ENCODE assay signal across 8 cellular contexts in genomic region chr20:23049201-23049932, GRCh38.
DNase-seq lines count a peak whose midpoint lies in the region; ATAC-seq and TF ChIP-seq lines count a peak whose summit lies in the region.

TSS of gene THBD (minus strand) at chr20:23049672. CDS start at chr20:23049504, 168 bp downstream.

- H3K27ac ChIP-seq in BLaER1 treated with 17β-estradiol and CSF1 and Interleukin-3, amounts not matched to agents 10 nM and 100 nM: peak within 1 kb of the TSS in 10 of 11 experiments; percentile 35 to 64 (median 52); a peak in 19 of 22 replicates

- peak within 1 kb of the TSS; percentile 91 to 100 (median 98) for H3K4me2 ChIP-seq in BLaER1 treated with 17β-estradiol and CSF1 and Interleukin-3, amounts not matched to agents 10 nM and 100 nM

- H3K4me1 ChIP-seq in BLaER1 treated with 17β-estradiol and CSF1 and Interleukin-3, amounts not matched to agents 10 nM and 100 nM: peaks cover 37 to 78% (median 46%) of the 10 kb centered on the region in 10 experiments

- peaks cover 0 to 9% (median 0%) of the 10 kb centered on the region in 11 experiments; a peak in 1 of 22 replicates for H3K9me3 ChIP-seq in BLaER1 treated with 17β-estradiol and CSF1 and Interleukin-3, amounts not matched to agents 10 nM and 100 nM (replicated peaks in 1 of 11)

- TF ChIP-seq CTCF in cardiac fibroblast (IDR thresholded peaks at IDR 0.05; ENCODE audit: low read depth, low read length): no peak

- peak within 1 kb of the TSS; percentile 52 to 73 (median 66) for H3K9ac ChIP-seq in BLaER1 treated with 17β-estradiol and CSF1 and Interleukin-3, amounts not matched to agents 10 nM and 100 nM

- ATAC-seq in GM21723 (IDR thresholded peaks at IDR 0.05; ENCODE audit: unreplicated experiment) (no peak), GM21360 (IDR thresholded peaks at IDR 0.05; ENCODE audit: unreplicated experiment) (no peak), HG03442 (IDR thresholded peaks at IDR 0.05; ENCODE audit: unreplicated experiment) (no peak)

- H4K20me1 ChIP-seq in BLaER1 treated with 17β-estradiol and CSF1 and Interleukin-3, amounts not matched to agents 10 nM and 100 nM: peaks cover 0 to 38% (median 4%) of the 10 kb centered on the region in 11 experiments; a peak in 8 of 22 replicates

- H3K27me3 ChIP-seq in BLaER1 treated with 17β-estradiol and CSF1 and Interleukin-3, amounts not matched to agents 10 nM and 100 nM: peaks cover 48 to 72% (median 66%) of the 10 kb centered on the region in 11 experiments

- 0 out of 22 replicates have a peak, but pooled peaks cover 0 to 9% (median 0%) of the 10 kb centered on the region in 11 experiments for H3K36me3 ChIP-seq in BLaER1 treated with 17β-estradiol and CSF1 and Interleukin-3, amounts not matched to agents 10 nM and 100 nM

- peak within 1 kb of the TSS; percentile 55 to 73 (median 60) for H3K4me3 ChIP-seq in BLaER1 treated with 17β-estradiol and CSF1 and Interleukin-3, amounts not matched to agents 10 nM and 100 nM
- peak within 1 kb of the TSS; percentile 51 to 56 for H3K4me3 ChIP-seq in cardiac fibroblast (replicated peaks in 1 of 2; ENCODE audit: low read depth in 2 of 2, low read length in 2 of 2)

- DNase-seq in NCI-H146 treated with DMSO at 0.1 percent for 48 hours (lab: John Stamatoyannopoulos, UW; ENCODE audit: unreplicated experiment) (peak; percentile 49), cardiac fibroblast (ENCODE audit: low read depth in 2 of 2) (peak; percentile 65 to 70), islet precursor cell (peak; percentile 71)
- peak; percentile 26 for DNase-seq in stimulated activated CD8-positive, alpha-beta memory T cell treated with anti-CD3 and anti-CD28 coated beads, Interleukin-4, amount 100 ng/mL, for 48 hours
